Comparison of ENCODE assay signal across 8 cellular contexts in the genomic region with DNA sequence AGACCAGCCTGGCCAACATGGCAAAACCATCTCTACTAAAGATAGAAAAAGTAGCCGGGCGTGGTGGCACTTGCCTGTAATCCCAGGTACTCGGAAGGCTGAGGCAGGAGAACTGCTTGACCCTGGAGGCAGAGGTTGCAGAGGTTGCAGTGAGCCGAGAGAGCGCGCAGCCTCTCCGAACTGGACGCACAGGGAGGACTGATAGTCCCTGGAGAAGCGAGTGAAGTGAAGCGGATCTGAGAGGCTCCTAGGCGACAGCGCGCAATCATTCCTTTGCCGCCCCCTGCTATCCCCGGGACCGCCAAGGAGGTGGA. TPM values are rescaled to one million over a fixed set of nuclear protein-coding genes. Genes with fewer than 3 reads are reported as not detected.
DNase-seq lines count a peak whose midpoint lies in the region; ATAC-seq and TF ChIP-seq lines count a peak whose summit lies in the region.

No MANE protein-coding gene starts in this region.

- H3K27me3 ChIP-seq in CD8-positive, alpha-beta T cell (ENCODE audit: insufficient read depth, low read length) = no peaks in the 10 kb centered on the region
- H3K27me3 ChIP-seq in MG63 (no peaks in the 10 kb centered on the region), endodermal cell (ENCODE audit: control insufficient read depth, insufficient read depth, low read length, poor library complexity, severe bottlenecking) (no peaks in the 10 kb centered on the region), neural progenitor cell (no peaks in the 10 kb centered on the region)

- CTCF ChIA-PET in CD8-positive, alpha-beta T cell (lab: Charles Lee) = no interaction called here

- no peaks in the 10 kb centered on the region for H3K27me3 Mint-ChIP-seq in CD8-positive, alpha-beta T cell (ENCODE audit: low read depth)
- H3K27me3 Mint-ChIP-seq in endodermal cell (ENCODE audit: insufficient read depth) (no peaks in the 10 kb centered on the region), neural progenitor cell (ENCODE audit: insufficient read depth, low read depth) (peaks cover 11% of the 10 kb centered on the region)

- H3K9me3 Mint-ChIP-seq in CD8-positive, alpha-beta T cell = peaks cover 5% of the 10 kb centered on the region
- H3K9me3 Mint-ChIP-seq in endodermal cell = peaks cover 6% of the 10 kb centered on the region
- no peaks in the 10 kb centered on the region for H3K9me3 Mint-ChIP-seq in neural progenitor cell

- 0 to 1% methylated on average over 11 to 16 of the region's 16 CpGs for WGBS in endodermal cell (ENCODE audit: insufficient coverage in 1 of 2, insufficient read length in 1 of 2), 2 experiments

- DNase-seq in CD8-positive, alpha-beta T cell = no peak
- DNase-seq in MG63 (no peak), endodermal cell (no peak), neural progenitor cell (ENCODE audit: low spot score) (no peak), dedifferentiated amniotic fluid mesenchymal stem cell (ENCODE audit: extremely low spot score) (no peak), epidermal melanocyte (ENCODE audit: insufficient read length, low spot score) (no peak), NCI-H1436 (lab: John Stamatoyannopoulos, UW) (no peak)

- intact Hi-C loops in CD8-positive, alpha-beta T cell (cut with DNase I, micrococcal nuclease) = loop anchor here (1.0 to 5.0 kb wide), 13 partner anchors 36 to 480 kb away; partner anchors contain the start of genes ZNF121 (in 2 of the 2), ZNF317 (in 2 of the 2), ZNF846 (in 2 of the 2) and FBXL12 (in 1 of the 2)

- peak overlapping the region; percentile 99 for H3K27ac Mint-ChIP-seq in CD8-positive, alpha-beta T cell
- H3K27ac Mint-ChIP-seq in endodermal cell (peak overlapping the region; percentile 100), neural progenitor cell (peak overlapping the region; percentile 100)

- H3K9ac ChIP-seq in endodermal cell (ENCODE audit: extremely low read depth, low read length, poor library complexity, severe bottlenecking) (peak overlapping the region; percentile 97), neural progenitor cell (peak overlapping the region; percentile 96)

- peaks cover 12% of the 10 kb centered on the region for H3F3A ChIP-seq in neural progenitor cell (ENCODE audit: low read depth)

- H3K4me2 ChIP-seq in neural progenitor cell = peak overlapping the region; percentile 78

- ATAC-seq in CD8-positive, alpha-beta T cell = no peak
- no peak for ATAC-seq in GM21619 (IDR thresholded peaks at IDR 0.05; ENCODE audit: unreplicated experiment)

- peak overlapping the region; percentile 81 for H3K4me3 ChIP-seq in CD8-positive, alpha-beta T cell (ENCODE audit: low read depth, low read length)
- H3K4me3 ChIP-seq in MG63 = peak overlapping the region; percentile 64
- peak overlapping the region; percentile 96 for H3K4me3 ChIP-seq in endodermal cell (ENCODE audit: low read length)
- H3K4me3 ChIP-seq in neural progenitor cell = peak overlapping the region; percentile 88

- peak overlapping the region; percentile 95 for H3K4me3 Mint-ChIP-seq in CD8-positive, alpha-beta T cell
- H3K4me3 Mint-ChIP-seq in endodermal cell = peak overlapping the region; percentile 91
- H3K4me3 Mint-ChIP-seq in neural progenitor cell = peak overlapping the region; percentile 100

- peak overlapping the region; percentile 91 for H3K27ac ChIP-seq in CD8-positive, alpha-beta T cell (ENCODE audit: low read depth, low read length)
- peak overlapping the region; percentile 99 for H3K27ac ChIP-seq in endodermal cell (ENCODE audit: low read depth, low read length)
- peak overlapping the region; percentile 98 for H3K27ac ChIP-seq in neural progenitor cell

- peaks cover 19% of the 10 kb centered on the region for H3K36me3 ChIP-seq in CD8-positive, alpha-beta T cell (ENCODE audit: insufficient read depth, low read length)
- peaks cover 26% of the 10 kb centered on the region for H3K36me3 ChIP-seq in MG63
- peaks cover 35% of the 10 kb centered on the region for H3K36me3 ChIP-seq in endodermal cell (ENCODE audit: control insufficient read depth, insufficient read depth, low read length)
- peaks cover 6% of the 10 kb centered on the region for H3K36me3 ChIP-seq in neural progenitor cell

- H2AFZ ChIP-seq in neural progenitor cell (replicated peaks) = peak overlapping the region; percentile 95

- peaks cover 27% of the 10 kb centered on the region for H3K4me1 Mint-ChIP-seq in CD8-positive, alpha-beta T cell (ENCODE audit: low read depth)
- H3K4me1 Mint-ChIP-seq in endodermal cell (peaks cover 13% of the 10 kb centered on the region), neural progenitor cell (peaks cover 28% of the 10 kb centered on the region)

- no peaks in the 10 kb centered on the region for H3K9me3 ChIP-seq in CD8-positive, alpha-beta T cell (ENCODE audit: low read length)
- peaks cover 12% of the 10 kb centered on the region for H3K9me3 ChIP-seq in MG63
- peaks cover 3% of the 10 kb centered on the region for H3K9me3 ChIP-seq in endodermal cell (ENCODE audit: control insufficient read depth, low read length)
- no peaks in the 10 kb centered on the region for H3K9me3 ChIP-seq in neural progenitor cell (ENCODE audit: low read depth)

- no peaks in the 10 kb centered on the region for H4K20me1 ChIP-seq in neural progenitor cell (ENCODE audit: low read depth)

- TF ChIP-seq CTCF in CD8-positive, alpha-beta T cell (IDR thresholded peaks at IDR 0.05) = no peak
- TF ChIP-seq CTCF in endodermal cell (conservative IDR thresholded peaks at IDR 0.05) (no peak), neural progenitor cell (IDR thresholded peaks at IDR 0.05) (no peak)

- POLR2A ChIA-PET in CD8-positive, alpha-beta T cell (lab: Charles Lee) = interaction anchor here (1.1 kb wide), 1 partner anchor 148 kb away, joined by 3 read pairs; no protein-coding TSS in a partner anchor

- H3K4me1 ChIP-seq in CD8-positive, alpha-beta T cell (ENCODE audit: insufficient read depth, low read length) = peaks cover 15% of the 10 kb centered on the region
- H3K4me1 ChIP-seq in endodermal cell (ENCODE audit: control insufficient read depth, insufficient read depth, low read length) (no peaks in the 10 kb centered on the region), neural progenitor cell (peaks cover 14% of the 10 kb centered on the region)

- peaks cover 40% of the 10 kb centered on the region for H3K79me2 ChIP-seq in neural progenitor cell (ENCODE audit: low read depth)

- H3K36me3 Mint-ChIP-seq in CD8-positive, alpha-beta T cell = peaks cover 45% of the 10 kb centered on the region
- peaks cover 40% of the 10 kb centered on the region for H3K36me3 Mint-ChIP-seq in endodermal cell (ENCODE audit: low read depth)
- H3K36me3 Mint-ChIP-seq in neural progenitor cell = peaks cover 21% of the 10 kb centered on the region

RNA-seq across cellular contexts. Expression of gene ZNF561, which starts 0.2 kb away (rescaled TPM):
- 10 to 100 TPM; 35.5 to 39.8 TPM for total RNA-seq in CD8-positive, alpha-beta T cell
- 9.2 and 26.3 TPM in 2 replicates for total RNA-seq in MG63 (2014; rRNA removed; shearing (Covaris generic); ENCODE audit: low replicate concordance)
- total RNA-seq in endodermal cell = 10 to 100 TPM; 51.0 to 57.2 TPM
- 47.1 TPM for polyA plus RNA-seq in endodermal cell (2013, experiment 1 of 2)
- polyA plus RNA-seq in endodermal cell (2013, experiment 2 of 2) = 40.5 TPM
- total RNA-seq in neural progenitor cell (ENCODE audit: low replicate concordance) = 45.6 and 80.1 TPM in 2 replicates

RNA-seq across cellular contexts. Expression of gene ZNF121, which starts 36.5 kb away (rescaled TPM):
- 10 to 100 TPM; 40.6 to 43.2 TPM for total RNA-seq in CD8-positive, alpha-beta T cell
- total RNA-seq in MG63 (2014; rRNA removed; shearing (Covaris generic); ENCODE audit: low replicate concordance) = 37.6 and 64.8 TPM in 2 replicates
- 100 to 1,000 TPM; 100 to 168 TPM for total RNA-seq in endodermal cell
- polyA plus RNA-seq in endodermal cell (2013, experiment 1 of 2) = 46.3 TPM
- polyA plus RNA-seq in endodermal cell (2013, experiment 2 of 2) = 47.2 TPM
- total RNA-seq in neural progenitor cell (ENCODE audit: low replicate concordance) = 134 and 178 TPM in 2 replicates

RNA-seq across cellular contexts. Expression of gene ZNF562, which starts 54.1 kb away (rescaled TPM):
- 10 to 100 TPM; 13.6 to 16.5 TPM for total RNA-seq in CD8-positive, alpha-beta T cell
- total RNA-seq in MG63 (2014; rRNA removed; shearing (Covaris generic); ENCODE audit: low replicate concordance) = 12.0 and 16.1 TPM in 2 replicates
- total RNA-seq in endodermal cell = 10 to 100 TPM in 1 of 2 donors, 1 to 10 TPM in 1; 1.9 to 15.5 TPM
- polyA plus RNA-seq in endodermal cell (2013, experiment 1 of 2) = 24.7 TPM
- polyA plus RNA-seq in endodermal cell (2013, experiment 2 of 2) = 23.8 TPM
- total RNA-seq in neural progenitor cell (ENCODE audit: low replicate concordance) = 1.6 and 3.3 TPM in 2 replicates
